Comparison of ENCODE assay signal across 9 cellular contexts in genomic region chr12:124308741-124309140, GRCh38. TPM values are rescaled to one million over a fixed set of nuclear protein-coding genes. Genes with fewer than 3 reads are reported as not detected.
"Had no signal": no experiment of that assay in that cellular context is flagged by ENCODE, and none has a peak within 500 bp of the region (broad histone marks: within the 10 kb centered on the region; RNA-seq: fewer than 3 reads in every experiment).

No MANE protein-coding gene starts in this region.

- H3K36me3 Mint-ChIP-seq: IgD-negative memory B cell had no signal

- DNase-seq: HFFc6 had no signal

- H3K27ac Mint-ChIP-seq: HFFc6, IgD-negative memory B cell had no signal

- H3K4me1 Mint-ChIP-seq: GM23338 had no signal

- FAIRE-seq: H1, H54, HepG2 had no signal

- H3K9me3 ChIP-seq: HAP-1 had no signal

- H3K4me3 ChIP-seq: GM23338, HAP-1 had no signal

- H3K27ac ChIP-seq: HL-60 had no signal

- H3K9me3 Mint-ChIP-seq: GM23338, HFFc6, IgD-negative memory B cell had no signal

- H3K36me3 ChIP-seq: HAP-1 had no signal

- H3K4me1 ChIP-seq: HAP-1 had no signal

- ATAC-seq: GM23338, HepG2 had no signal

- H3K27me3 Mint-ChIP-seq: IgD-negative memory B cell had no signal

- H3K4me3 Mint-ChIP-seq: GM23338, HFFc6 had no signal

RNA-seq across cellular contexts. Expression of gene RFLNA, which starts 13.8 kb away (rescaled TPM):
- total RNA-seq: HepG2, HFFc6, HT1080 had no signal
- polyA plus RNA-seq: HepG2, IgD-negative memory B cell had no signal
